ENCODE assay signal across 1 cellular context in genomic region chr4:174707277-174707676, GRCh38.
TF ChIP-seq lines count a peak whose summit lies in the region.

No MANE protein-coding gene starts in this region.

TF ChIP-seq in K562, 482 proteins besides CTCF, POLR2A, EP300 and RAD21 (continued from another document):
- TF ChIP-seq, protein P1, sequence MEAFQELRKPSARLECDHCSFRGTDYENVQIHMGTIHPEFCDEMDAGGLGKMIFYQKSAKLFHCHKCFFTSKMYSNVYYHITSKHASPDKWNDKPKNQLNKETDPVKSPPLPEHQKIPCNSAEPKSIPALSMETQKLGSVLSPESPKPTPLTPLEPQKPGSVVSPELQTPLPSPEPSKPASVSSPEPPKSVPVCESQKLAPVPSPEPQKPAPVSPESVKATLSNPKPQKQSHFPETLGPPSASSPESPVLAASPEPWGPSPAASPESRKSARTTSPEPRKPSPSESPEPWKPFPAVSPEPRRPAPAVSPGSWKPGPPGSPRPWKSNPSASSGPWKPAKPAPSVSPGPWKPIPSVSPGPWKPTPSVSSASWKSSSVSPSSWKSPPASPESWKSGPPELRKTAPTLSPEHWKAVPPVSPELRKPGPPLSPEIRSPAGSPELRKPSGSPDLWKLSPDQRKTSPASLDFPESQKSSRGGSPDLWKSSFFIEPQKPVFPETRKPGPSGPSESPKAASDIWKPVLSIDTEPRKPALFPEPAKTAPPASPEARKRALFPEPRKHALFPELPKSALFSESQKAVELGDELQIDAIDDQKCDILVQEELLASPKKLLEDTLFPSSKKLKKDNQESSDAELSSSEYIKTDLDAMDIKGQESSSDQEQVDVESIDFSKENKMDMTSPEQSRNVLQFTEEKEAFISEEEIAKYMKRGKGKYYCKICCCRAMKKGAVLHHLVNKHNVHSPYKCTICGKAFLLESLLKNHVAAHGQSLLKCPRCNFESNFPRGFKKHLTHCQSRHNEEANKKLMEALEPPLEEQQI (IDR thresholded peaks at IDR 0.05), result peak; percentile 66
- TF ChIP-seq FOXJ3 (CRISPR knock-in tag; IDR thresholded peaks at IDR 0.05) (no peak), LCOR (CRISPR knock-in tag; IDR thresholded peaks at IDR 0.05) (no peak), KDM5B (IDR thresholded peaks at IDR 0.05; ENCODE audit: insufficient replicate concordance, low read depth, low read length) (no peak), ETS2 (tag; IDR thresholded peaks at IDR 0.05; ENCODE audit: borderline replicate concordance, poor library complexity, severe bottlenecking) (no peak), MAFG (tag; conservative IDR thresholded peaks at IDR 0.05) (no peak), SIX5 (IDR thresholded peaks at IDR 0.05; ENCODE audit: borderline replicate concordance in 1 of 2, insufficient read depth in 1 of 2, low read depth in 1 of 2, low read length in 2 of 2) (no peak), PRDM10 (IDR thresholded peaks at IDR 0.05; ENCODE audit: partially characterized antibody) (no peak), GATAD2B (IDR thresholded peaks at IDR 0.05; ENCODE audit: borderline replicate concordance) (no peak), IRF2 (CRISPR knock-in tag; IDR thresholded peaks at IDR 0.05) (no peak), TGIF2 (CRISPR knock-in tag; IDR thresholded peaks at IDR 0.05) (no peak), BACH1 (tag; IDR thresholded peaks at IDR 0.05) (no peak), ZFPM2 (CRISPR knock-in tag; IDR thresholded peaks at IDR 0.05) (no peak), FOXK1 (CRISPR knock-in tag; IDR thresholded peaks at IDR 0.05; ENCODE audit: borderline replicate concordance) (no peak), ZFX (CRISPR knock-in tag; IDR thresholded peaks at IDR 0.05) (no peak), MEIS2 (IDR thresholded peaks at IDR 0.05; ENCODE audit: partially characterized antibody) (peak; percentile 18), C11orf30 (IDR thresholded peaks at IDR 0.05; ENCODE audit: low read depth) (no peak), ZNF239 (CRISPR knock-in tag; IDR thresholded peaks at IDR 0.05) (no peak), THAP12 (CRISPR knock-in tag; IDR thresholded peaks at IDR 0.05) (no peak), TCFL5 (CRISPR knock-in tag; conservative IDR thresholded peaks at IDR 0.05) (no peak), ZNF282 (CRISPR knock-in tag; IDR thresholded peaks at IDR 0.05) (no peak), XRCC3 (IDR thresholded peaks at IDR 0.05) (no peak), FOSL1 (tag; conservative IDR thresholded peaks at IDR 0.05) (peak; percentile 35; the same call in 1 of the 2 replicates), ZKSCAN8 (CRISPR knock-in tag; IDR thresholded peaks at IDR 0.05) (no peak)
- TF ChIP-seq, protein P2, sequence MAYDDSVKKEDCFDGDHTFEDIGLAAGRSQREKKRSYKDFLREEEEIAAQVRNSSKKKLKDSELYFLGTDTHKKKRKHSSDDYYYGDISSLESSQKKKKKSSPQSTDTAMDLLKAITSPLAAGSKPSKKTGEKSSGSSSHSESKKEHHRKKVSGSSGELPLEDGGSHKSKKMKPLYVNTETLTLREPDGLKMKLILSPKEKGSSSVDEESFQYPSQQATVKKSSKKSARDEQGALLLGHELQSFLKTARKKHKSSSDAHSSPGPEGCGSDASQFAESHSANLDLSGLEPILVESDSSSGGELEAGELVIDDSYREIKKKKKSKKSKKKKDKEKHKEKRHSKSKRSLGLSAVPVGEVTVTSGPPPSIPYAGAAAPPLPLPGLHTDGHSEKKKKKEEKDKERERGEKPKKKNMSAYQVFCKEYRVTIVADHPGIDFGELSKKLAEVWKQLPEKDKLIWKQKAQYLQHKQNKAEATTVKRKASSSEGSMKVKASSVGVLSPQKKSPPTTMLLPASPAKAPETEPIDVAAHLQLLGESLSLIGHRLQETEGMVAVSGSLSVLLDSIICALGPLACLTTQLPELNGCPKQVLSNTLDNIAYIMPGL (CRISPR knock-in tag; IDR thresholded peaks at IDR 0.05), result no peak
- TF ChIP-seq, protein P3, sequence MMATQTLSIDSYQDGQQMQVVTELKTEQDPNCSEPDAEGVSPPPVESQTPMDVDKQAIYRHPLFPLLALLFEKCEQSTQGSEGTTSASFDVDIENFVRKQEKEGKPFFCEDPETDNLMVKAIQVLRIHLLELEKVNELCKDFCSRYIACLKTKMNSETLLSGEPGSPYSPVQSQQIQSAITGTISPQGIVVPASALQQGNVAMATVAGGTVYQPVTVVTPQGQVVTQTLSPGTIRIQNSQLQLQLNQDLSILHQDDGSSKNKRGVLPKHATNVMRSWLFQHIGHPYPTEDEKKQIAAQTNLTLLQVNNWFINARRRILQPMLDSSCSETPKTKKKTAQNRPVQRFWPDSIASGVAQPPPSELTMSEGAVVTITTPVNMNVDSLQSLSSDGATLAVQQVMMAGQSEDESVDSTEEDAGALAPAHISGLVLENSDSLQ (IDR thresholded peaks at IDR 0.05), result peak; percentile 87
